ENCODE assay signal across 27 cellular contexts in genomic region chr16:85780281-85780680, GRCh38. TPM values are rescaled to one million over a fixed set of nuclear protein-coding genes. Genes with fewer than 3 reads are reported as not detected.
"Had no signal": no experiment of that assay in that cellular context is flagged by ENCODE, and none has a peak within 500 bp of the region (broad histone marks: within the 10 kb centered on the region; RNA-seq: fewer than 3 reads in every experiment).

No MANE protein-coding gene starts in this region.

- H3K27me3 ChIP-seq: brain microvascular endothelial cell, esophagus muscularis mucosa, foreskin keratinocyte, gastrocnemius medialis had no signal

- DNase-seq: activated CD4-positive, alpha-beta memory T cell treated with anti-CD3 and anti-CD28 coated beads for 36 hours; activated CD4-positive, alpha-beta T cell treated with anti-CD3 and anti-CD28 coated beads for 36 hours; activated CD4-positive, alpha-beta T cell treated with anti-CD3 and anti-CD28 coated beads, Interleukin-2, amount 10 ng/mL, durations not matched to agents 24 days and 14 days; activated CD4-positive, CD25-positive, alpha-beta regulatory T cell; activated CD4-positive, CD25-positive, alpha-beta regulatory T cell treated with anti-CD3 and anti-CD28 coated beads, Interleukin-2, amount 50 U/mL, for 72 hours; activated CD8-positive, alpha-beta memory T cell treated with anti-CD3 and anti-CD28 coated beads, Interleukin-2, amount 10 ng/mL, durations not matched to agents 7 days and 5 days; activated CD8-positive, alpha-beta memory T cell treated with anti-CD3 and anti-CD28 coated beads, Interleukin-2, amount 50 U/mL, for 4 hours; activated CD8-positive, alpha-beta T cell treated with anti-CD3 and anti-CD28 coated beads, Interleukin-2, amount 10 ng/mL, durations not matched to agents 7 days and 5 days; activated effector memory CD4-positive, alpha-beta T cell treated with Interleukin-2 at 50 U/mL for 16 hours; activated gamma-delta T cell treated with Interleukin-2 at 50 U/mL for 16 hours; activated naive CD4-positive, alpha-beta T cell treated with anti-CD3 and anti-CD28 coated beads, Interleukin-2, amount 50 U/mL, for 16 hours; activated naive CD4-positive, alpha-beta T cell treated with Interleukin-2 at 50 U/mL for 16 hours; activated T-cell treated with anti-CD3 and anti-CD28 coated beads, Interleukin-2, amount 50 U/mL, for 1 hour; amniotic stem cell; anterior cingulate cortex; brain microvascular endothelial cell; cortex of kidney; dermis blood vessel endothelial cell; effector CD4-positive, alpha-beta T cell; effector memory CD8-positive, alpha-beta T cell; erythroblast; foreskin keratinocyte; gastrocnemius medialis; glutamatergic neuron; T-helper 2 cell had no signal

- H3K27ac ChIP-seq: brain microvascular endothelial cell, esophagus muscularis mucosa, foreskin keratinocyte had no signal

- ATAC-seq: activated CD4-positive, alpha-beta T cell treated with anti-CD3 and anti-CD28 coated beads for 36 hours; activated CD8-positive, alpha-beta memory T cell treated with anti-CD3 and anti-CD28 coated beads, Interleukin-2, amount 10 ng/mL, durations not matched to agents 7 days and 5 days; activated CD8-positive, alpha-beta T cell treated with anti-CD3 and anti-CD28 coated beads, Interleukin-2, amount 10 ng/mL, durations not matched to agents 7 days and 5 days; activated T-helper 17 cell treated with anti-CD3 and anti-CD28 coated beads, Interleukin-2, amount 50 U/mL, for 72 hours; effector memory CD8-positive, alpha-beta T cell; foreskin keratinocyte; gastrocnemius medialis had no signal

- H3K4me3 ChIP-seq: esophagus muscularis mucosa, gastrocnemius medialis had no signal

- H3K9me3 ChIP-seq: esophagus muscularis mucosa, gastrocnemius medialis had no signal

RNA-seq across cellular contexts. Expression of gene C16orf74, which starts 29.4 kb away (rescaled TPM):
- total RNA-seq: activated CD4-positive, alpha-beta memory T cell treated with anti-CD3 and anti-CD28 coated beads for 36 hours had no signal
